In genomic region chr3:49901351-49902339, GRCh38 we compare ENCODE assay signal across 13 cellular contexts. TPM values are rescaled to one million over a fixed set of nuclear protein-coding genes. Genes with fewer than 3 reads are reported as not detected.
DNase-seq lines count a peak whose midpoint lies in the region; ATAC-seq lines count a peak whose summit lies in the region.
"Had no signal": no experiment of that assay in that cellular context is flagged by ENCODE, and none has a peak within 500 bp of the region (broad histone marks: within the 10 kb centered on the region; RNA-seq: fewer than 3 reads in every experiment).

No MANE protein-coding gene starts in this region.

- no peaks in the 10 kb centered on the region for H3K9me3 ChIP-seq in esophagus (ENCODE audit: control insufficient read depth in 2 of 2, insufficient read depth in 1 of 2, low read depth in 1 of 2, low read length in 1 of 2)
- no peaks in the 10 kb centered on the region for H3K9me3 ChIP-seq in skeletal muscle satellite cell (replicated peaks; ENCODE audit: low read length)

- H3K36me3 ChIP-seq in esophagus (ENCODE audit: control insufficient read depth in 2 of 2, insufficient read depth in 2 of 2, low read length in 1 of 2) = peaks cover 0 to 10% of the 10 kb centered on the region in 2 donors
- H3K36me3 ChIP-seq in skeletal muscle satellite cell (ENCODE audit: insufficient read depth, low read length) = no peaks in the 10 kb centered on the region

- H3K9ac ChIP-seq in skeletal muscle satellite cell (ENCODE audit: low read depth, low read length) = no peak overlapping the region

- no peak for ATAC-seq in HG02870 (IDR thresholded peaks at IDR 0.05; ENCODE audit: unreplicated experiment)

- DNase-seq in GM04503 (ENCODE audit: low read depth) = peak; percentile 8
- peak; percentile 63 for DNase-seq in NCI-H226
- no peak for DNase-seq in nucleus accumbens (lab: John Stamatoyannopoulos, UW)
- DNase-seq in NK-92 (lab: John Stamatoyannopoulos, UW; ENCODE audit: unreplicated experiment) = no peak
- no peak for DNase-seq in cortex of kidney (lab: John Stamatoyannopoulos, UW)
- DNase-seq: CD8-positive, alpha-beta memory T cell; endodermal cell; NCI-H1048 had no signal

- 38 to 43% methylated on average over 10 to 11 of the region's 11 CpGs for WGBS in esophagus, 2 donors

- no peaks in the 10 kb centered on the region for H3K27me3 ChIP-seq in esophagus (ENCODE audit: control insufficient read depth in 1 of 2, insufficient read depth in 2 of 2, low read length in 2 of 2)
- no peaks in the 10 kb centered on the region for H3K27me3 ChIP-seq in skeletal muscle satellite cell (ENCODE audit: control insufficient read depth, insufficient read depth, low read length)

- H3K4me2 ChIP-seq in skeletal muscle satellite cell (ENCODE audit: low read length) = peak overlapping the region; percentile 50

- peak overlapping the region; percentile 87 to 95 for H3K27ac ChIP-seq in esophagus (ENCODE audit: low read depth in 2 of 2, low read length in 1 of 2)

- H3K4me3 ChIP-seq in esophagus (ENCODE audit: low read depth in 1 of 2, low read length in 2 of 2) (peak overlapping the region; percentile 44 to 50), skeletal muscle satellite cell (ENCODE audit: low read length) (no peak overlapping the region)

- H3K4me1 ChIP-seq in esophagus (ENCODE audit: control insufficient read depth in 2 of 2, insufficient read depth in 2 of 2, low read length in 1 of 2) (peaks cover 2 to 42% of the 10 kb centered on the region in 2 donors), skeletal muscle satellite cell (ENCODE audit: control insufficient read depth, insufficient read depth, low read length) (peaks cover 30% of the 10 kb centered on the region)

RNA-seq across cellular contexts. Expression of gene MST1R, which starts 2.0 kb away (rescaled TPM):
- 10 to 100 TPM; 23.6 to 53.4 TPM for polyA plus RNA-seq in esophagus
- 0.22 and 0.76 TPM in 2 replicates for total RNA-seq in skeletal muscle satellite cell (2012; rRNA removed)
- polyA plus RNA-seq: CD8-positive, alpha-beta memory T cell had no signal

RNA-seq across cellular contexts. Expression of gene MON1A, which starts 28.0 kb away (rescaled TPM):
- polyA plus RNA-seq in esophagus = 10 to 100 TPM in 1 of 2 donors, 1 to 10 TPM in 1; 7.0 to 10.2 TPM
- 13.7 and 15.5 TPM in 2 replicates for total RNA-seq in skeletal muscle satellite cell (2012; rRNA removed)

RNA-seq across cellular contexts. Expression of gene CAMKV, which starts 31.9 kb away (rescaled TPM):
- under 1 TPM in 1 of 2 donors, not detected in 1; 0.01 TPM for polyA plus RNA-seq in esophagus
- not detected in 2 replicates for total RNA-seq in skeletal muscle satellite cell (2012; rRNA removed)
- total RNA-seq: omental fat pad; T-helper 1 cell treated with Interleukin-12 subunit alpha and Interleukin-12 subunit beta and Interleukin-4 antibody, amounts not matched to agents 30 ng/mL and 1 ng/mL, for 36 hours had no signal
- polyA plus RNA-seq: CD8-positive, alpha-beta memory T cell had no signal

RNA-seq across cellular contexts. Expression of gene RBM6, which starts 38.3 kb away (rescaled TPM):
- 100 to 1,000 TPM in 1 of 2 donors, 10 to 100 TPM in 1; 36.5 to 101 TPM for polyA plus RNA-seq in esophagus
- total RNA-seq in skeletal muscle satellite cell (2012; rRNA removed) = 29.5 and 36.8 TPM in 2 replicates

RNA-seq across cellular contexts. Expression of gene TRAIP, which starts 45.3 kb away (rescaled TPM):
- 1 to 10 TPM; 4.1 to 4.3 TPM for polyA plus RNA-seq in esophagus
- total RNA-seq in skeletal muscle satellite cell (2012; rRNA removed) = 4.1 and 5.2 TPM in 2 replicates

Comparison
In these comparisons a context has a peak if more than half of its experiments do, and no peak if none do; other contexts are left out.
1. DNase-seq: peak in GM04503 (single experiment) and NCI-H226 (single experiment); none in nucleus accumbens (0 of 56), NK-92 (single experiment) and cortex of kidney (single experiment).